ENCODE assay signal across 1 cellular context in the genomic region with DNA sequence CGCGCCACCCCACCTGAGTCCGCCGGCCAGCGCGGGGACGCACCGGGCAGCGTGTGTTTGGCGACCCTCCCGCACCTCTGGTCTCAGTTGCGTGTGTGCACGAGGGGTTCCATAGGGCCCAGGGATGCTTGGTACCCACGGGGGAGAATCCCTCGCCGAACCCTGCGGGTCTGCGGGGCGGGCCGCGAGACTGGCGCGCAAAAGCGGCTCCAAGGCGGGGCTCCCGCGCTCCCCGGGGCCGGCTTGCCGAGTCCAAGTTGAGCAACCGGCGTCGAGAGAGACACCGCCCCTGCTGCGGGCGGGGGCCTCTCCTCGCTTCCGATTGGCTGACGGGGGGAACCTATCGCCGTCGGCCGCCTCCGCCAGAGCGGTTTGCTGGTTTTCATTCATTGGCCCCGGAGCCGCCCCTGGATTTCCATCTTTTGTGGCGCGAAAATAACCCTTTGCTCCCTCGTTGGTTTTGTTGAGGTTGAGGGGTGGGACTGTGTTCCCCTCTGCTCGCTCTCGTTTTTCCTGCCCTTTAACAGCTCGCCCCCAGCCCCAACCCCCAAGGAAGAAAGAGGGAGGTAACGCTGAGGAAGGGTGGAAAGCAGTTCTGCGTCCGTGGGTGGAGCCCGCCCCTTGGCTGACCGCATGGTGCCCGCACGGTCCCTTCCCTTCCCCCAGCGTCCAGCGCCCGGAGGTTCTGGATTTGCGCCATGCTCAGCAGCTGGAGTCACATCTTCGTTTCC.
TF ChIP-seq lines count a peak whose summit lies in the region.

No MANE protein-coding gene starts in this region.

TF ChIP-seq in HepG2, 621 proteins besides CTCF, POLR2A, EP300 and RAD21 (continued from another document and continues in another):
- TF ChIP-seq DZIP1 (CRISPR knock-in tag; IDR thresholded peaks at IDR 0.05), result no peak
- 0 out of 2 replicates have a peak, but pooled peaks have one; percentile 60 for TF ChIP-seq ZFP1 (CRISPR knock-in tag; IDR thresholded peaks at IDR 0.05)
- 0 out of 2 replicates have a peak, but pooled peaks have one; percentile 14 for TF ChIP-seq RXRB (CRISPR knock-in tag; IDR thresholded peaks at IDR 0.05; ENCODE audit: borderline replicate concordance)
- peak; percentile 66; the same call in 1 of the 2 replicates for TF ChIP-seq EEA1 (CRISPR knock-in tag; IDR thresholded peaks at IDR 0.05; ENCODE audit: borderline replicate concordance)
- no peak for TF ChIP-seq NR3C1 (CRISPR knock-in tag; IDR thresholded peaks at IDR 0.05)
- no peak for TF ChIP-seq CBX2 (IDR thresholded peaks at IDR 0.05; ENCODE audit: low read depth, low read length)
- TF ChIP-seq CBX2 (CRISPR knock-in tag; IDR thresholded peaks at IDR 0.05; ENCODE audit: low read depth), result no peak
- TF ChIP-seq SAP130 (CRISPR knock-in tag; IDR thresholded peaks at IDR 0.05; ENCODE audit: low read depth), result peak; percentile 91
- TF ChIP-seq SMARCE1 (IDR thresholded peaks at IDR 0.05; ENCODE audit: borderline replicate concordance), result no peak
- no peak for TF ChIP-seq PLRG1 (conservative IDR thresholded peaks at IDR 0.05)
- TF ChIP-seq ZNF788 (CRISPR knock-in tag; IDR thresholded peaks at IDR 0.05; ENCODE audit: borderline replicate concordance), result peak; percentile 71
- peak; percentile 11 to 75; a peak in 3 of 4 replicates for TF ChIP-seq HMGXB4 (CRISPR knock-in tag; IDR thresholded peaks at IDR 0.05; ENCODE audit: borderline replicate concordance in 1 of 2, low read depth in 1 of 2)
- peak; percentile 31; the same call in 1 of the 2 replicates for TF ChIP-seq ZNF782 (CRISPR knock-in tag; IDR thresholded peaks at IDR 0.05; ENCODE audit: borderline replicate concordance)
- peak; percentile 27 for TF ChIP-seq ARNT2 (CRISPR knock-in tag; IDR thresholded peaks at IDR 0.05; ENCODE audit: low read depth)
- peak; percentile 72 for TF ChIP-seq ZNF232 (CRISPR knock-in tag; IDR thresholded peaks at IDR 0.05; ENCODE audit: borderline replicate concordance)
- TF ChIP-seq ZNF343 (CRISPR knock-in tag; IDR thresholded peaks at IDR 0.05), result 0 out of 2 replicates have a peak, but pooled peaks have one; percentile 70
- TF ChIP-seq ZC3H13 (CRISPR knock-in tag; IDR thresholded peaks at IDR 0.05), result peak; percentile 97
- TF ChIP-seq FOXO1 (CRISPR knock-in tag; IDR thresholded peaks at IDR 0.05), result peak; percentile 46
- TF ChIP-seq ZNF747 (CRISPR knock-in tag; IDR thresholded peaks at IDR 0.05; ENCODE audit: borderline replicate concordance), result peak; percentile 64; the same call in 1 of the 2 replicates
- peak; percentile 53 for TF ChIP-seq BCL6 (CRISPR knock-in tag; IDR thresholded peaks at IDR 0.05)
- TF ChIP-seq TGIF2 (CRISPR knock-in tag; IDR thresholded peaks at IDR 0.05), result peak; percentile 61; the same call in 1 of the 2 replicates
- peak; percentile 96 for TF ChIP-seq CEBPB (IDR thresholded peaks at IDR 0.05; ENCODE audit: borderline replicate concordance, low read depth, low read length)
- TF ChIP-seq, protein P1, sequence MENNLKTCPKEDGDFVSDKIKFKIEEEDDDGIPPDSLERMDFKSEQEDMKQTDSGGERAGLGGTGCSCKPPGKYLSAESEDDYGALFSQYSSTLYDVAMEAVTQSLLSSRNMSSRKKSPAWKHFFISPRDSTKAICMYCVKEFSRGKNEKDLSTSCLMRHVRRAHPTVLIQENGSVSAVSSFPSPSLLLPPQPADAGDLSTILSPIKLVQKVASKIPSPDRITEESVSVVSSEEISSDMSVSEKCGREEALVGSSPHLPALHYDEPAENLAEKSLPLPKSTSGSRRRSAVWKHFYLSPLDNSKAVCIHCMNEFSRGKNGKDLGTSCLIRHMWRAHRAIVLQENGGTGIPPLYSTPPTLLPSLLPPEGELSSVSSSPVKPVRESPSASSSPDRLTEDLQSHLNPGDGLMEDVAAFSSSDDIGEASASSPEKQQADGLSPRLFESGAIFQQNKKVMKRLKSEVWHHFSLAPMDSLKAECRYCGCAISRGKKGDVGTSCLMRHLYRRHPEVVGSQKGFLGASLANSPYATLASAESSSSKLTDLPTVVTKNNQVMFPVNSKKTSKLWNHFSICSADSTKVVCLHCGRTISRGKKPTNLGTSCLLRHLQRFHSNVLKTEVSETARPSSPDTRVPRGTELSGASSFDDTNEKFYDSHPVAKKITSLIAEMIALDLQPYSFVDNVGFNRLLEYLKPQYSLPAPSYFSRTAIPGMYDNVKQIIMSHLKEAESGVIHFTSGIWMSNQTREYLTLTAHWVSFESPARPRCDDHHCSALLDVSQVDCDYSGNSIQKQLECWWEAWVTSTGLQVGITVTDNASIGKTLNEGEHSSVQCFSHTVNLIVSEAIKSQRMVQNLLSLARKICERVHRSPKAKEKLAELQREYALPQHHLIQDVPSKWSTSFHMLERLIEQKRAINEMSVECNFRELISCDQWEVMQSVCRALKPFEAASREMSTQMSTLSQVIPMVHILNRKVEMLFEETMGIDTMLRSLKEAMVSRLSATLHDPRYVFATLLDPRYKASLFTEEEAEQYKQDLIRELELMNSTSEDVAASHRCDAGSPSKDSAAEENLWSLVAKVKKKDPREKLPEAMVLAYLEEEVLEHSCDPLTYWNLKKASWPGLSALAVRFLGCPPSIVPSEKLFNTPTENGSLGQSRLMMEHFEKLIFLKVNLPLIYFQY (CRISPR knock-in tag; IDR thresholded peaks at IDR 0.05; ENCODE audit: borderline replicate concordance), result 0 out of 2 replicates have a peak, but pooled peaks have one; percentile 62
- 0 out of 2 replicates have a peak, but pooled peaks have one; percentile 61 for TF ChIP-seq GFI1 (CRISPR knock-in tag; IDR thresholded peaks at IDR 0.05; ENCODE audit: borderline replicate concordance)
- no peak; the same call in 1 of the 2 replicates for TF ChIP-seq MIER3 (CRISPR knock-in tag; IDR thresholded peaks at IDR 0.05; ENCODE audit: borderline replicate concordance)
- TF ChIP-seq ZBTB37 (CRISPR knock-in tag; IDR thresholded peaks at IDR 0.05), result no peak
- peak; percentile 55 for TF ChIP-seq IRF2 (CRISPR knock-in tag; IDR thresholded peaks at IDR 0.05)
- TF ChIP-seq SRSF9 (IDR thresholded peaks at IDR 0.05; ENCODE audit: borderline replicate concordance, insufficient read depth, low read depth, low read length, poor library complexity, severe bottlenecking), result no peak
- TF ChIP-seq, protein P2, sequence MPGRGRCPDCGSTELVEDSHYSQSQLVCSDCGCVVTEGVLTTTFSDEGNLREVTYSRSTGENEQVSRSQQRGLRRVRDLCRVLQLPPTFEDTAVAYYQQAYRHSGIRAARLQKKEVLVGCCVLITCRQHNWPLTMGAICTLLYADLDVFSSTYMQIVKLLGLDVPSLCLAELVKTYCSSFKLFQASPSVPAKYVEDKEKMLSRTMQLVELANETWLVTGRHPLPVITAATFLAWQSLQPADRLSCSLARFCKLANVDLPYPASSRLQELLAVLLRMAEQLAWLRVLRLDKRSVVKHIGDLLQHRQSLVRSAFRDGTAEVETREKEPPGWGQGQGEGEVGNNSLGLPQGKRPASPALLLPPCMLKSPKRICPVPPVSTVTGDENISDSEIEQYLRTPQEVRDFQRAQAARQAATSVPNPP (CRISPR knock-in tag; IDR thresholded peaks at IDR 0.05), result no peak; the same call in 1 of the 2 replicates
- 0 out of 2 replicates have a peak, but pooled peaks have one; percentile 25 for TF ChIP-seq NFKBIZ (CRISPR knock-in tag; IDR thresholded peaks at IDR 0.05)
- no peak for TF ChIP-seq TBP (CRISPR knock-in tag; IDR thresholded peaks at IDR 0.05)
- TF ChIP-seq ZNF260 (CRISPR knock-in tag; IDR thresholded peaks at IDR 0.05; ENCODE audit: borderline replicate concordance, low read depth), result no peak
- peak; percentile 79 for TF ChIP-seq ARID2 (CRISPR knock-in tag; IDR thresholded peaks at IDR 0.05; ENCODE audit: borderline replicate concordance)
- peak; percentile 46; the same call in 1 of the 2 replicates for TF ChIP-seq ZNF768 (CRISPR knock-in tag; IDR thresholded peaks at IDR 0.05)
- TF ChIP-seq, protein P3, sequence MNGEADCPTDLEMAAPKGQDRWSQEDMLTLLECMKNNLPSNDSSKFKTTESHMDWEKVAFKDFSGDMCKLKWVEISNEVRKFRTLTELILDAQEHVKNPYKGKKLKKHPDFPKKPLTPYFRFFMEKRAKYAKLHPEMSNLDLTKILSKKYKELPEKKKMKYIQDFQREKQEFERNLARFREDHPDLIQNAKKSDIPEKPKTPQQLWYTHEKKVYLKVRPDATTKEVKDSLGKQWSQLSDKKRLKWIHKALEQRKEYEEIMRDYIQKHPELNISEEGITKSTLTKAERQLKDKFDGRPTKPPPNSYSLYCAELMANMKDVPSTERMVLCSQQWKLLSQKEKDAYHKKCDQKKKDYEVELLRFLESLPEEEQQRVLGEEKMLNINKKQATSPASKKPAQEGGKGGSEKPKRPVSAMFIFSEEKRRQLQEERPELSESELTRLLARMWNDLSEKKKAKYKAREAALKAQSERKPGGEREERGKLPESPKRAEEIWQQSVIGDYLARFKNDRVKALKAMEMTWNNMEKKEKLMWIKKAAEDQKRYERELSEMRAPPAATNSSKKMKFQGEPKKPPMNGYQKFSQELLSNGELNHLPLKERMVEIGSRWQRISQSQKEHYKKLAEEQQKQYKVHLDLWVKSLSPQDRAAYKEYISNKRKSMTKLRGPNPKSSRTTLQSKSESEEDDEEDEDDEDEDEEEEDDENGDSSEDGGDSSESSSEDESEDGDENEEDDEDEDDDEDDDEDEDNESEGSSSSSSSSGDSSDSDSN (CRISPR knock-in tag; IDR thresholded peaks at IDR 0.05), result peak; percentile 97
- TF ChIP-seq SNAPC5 (CRISPR knock-in tag; IDR thresholded peaks at IDR 0.05; ENCODE audit: borderline replicate concordance), result no peak
- peak; percentile 85; the same call in 1 of the 2 replicates for TF ChIP-seq ZSCAN20 (CRISPR knock-in tag; IDR thresholded peaks at IDR 0.05; ENCODE audit: borderline replicate concordance)
- TF ChIP-seq, protein P4, sequence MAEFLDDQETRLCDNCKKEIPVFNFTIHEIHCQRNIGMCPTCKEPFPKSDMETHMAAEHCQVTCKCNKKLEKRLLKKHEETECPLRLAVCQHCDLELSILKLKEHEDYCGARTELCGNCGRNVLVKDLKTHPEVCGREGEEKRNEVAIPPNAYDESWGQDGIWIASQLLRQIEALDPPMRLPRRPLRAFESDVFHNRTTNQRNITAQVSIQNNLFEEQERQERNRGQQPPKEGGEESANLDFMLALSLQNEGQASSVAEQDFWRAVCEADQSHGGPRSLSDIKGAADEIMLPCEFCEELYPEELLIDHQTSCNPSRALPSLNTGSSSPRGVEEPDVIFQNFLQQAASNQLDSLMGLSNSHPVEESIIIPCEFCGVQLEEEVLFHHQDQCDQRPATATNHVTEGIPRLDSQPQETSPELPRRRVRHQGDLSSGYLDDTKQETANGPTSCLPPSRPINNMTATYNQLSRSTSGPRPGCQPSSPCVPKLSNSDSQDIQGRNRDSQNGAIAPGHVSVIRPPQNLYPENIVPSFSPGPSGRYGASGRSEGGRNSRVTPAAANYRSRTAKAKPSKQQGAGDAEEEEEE (CRISPR knock-in tag; IDR thresholded peaks at IDR 0.05; ENCODE audit: borderline replicate concordance), result no peak
